Comparison of ENCODE assay signal across 1 cellular context in the genomic region with DNA sequence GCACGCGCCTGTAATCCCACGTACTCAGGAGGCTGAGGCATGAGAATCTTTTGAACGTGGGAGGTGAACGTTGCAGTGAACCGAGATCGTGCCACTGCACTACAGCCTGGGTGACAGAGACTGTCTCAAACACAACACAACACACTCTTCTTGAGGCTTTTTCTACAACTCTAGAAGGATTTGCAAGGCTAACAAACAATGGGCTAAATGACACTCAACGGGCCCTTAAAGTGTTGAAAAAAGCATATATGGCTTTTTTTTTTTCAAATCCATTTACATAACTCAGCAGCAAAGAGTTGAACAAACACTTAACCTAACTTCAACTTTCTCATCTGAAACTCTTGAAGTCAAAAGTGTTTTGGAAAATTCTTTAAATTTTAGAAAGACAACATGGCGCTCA.
TF ChIP-seq lines count a peak whose summit lies in the region.

No MANE protein-coding gene starts in this region.

TF ChIP-seq in IMR-90, 13 proteins besides CTCF, POLR2A, EP300 and RAD21:
- TF ChIP-seq CEBPB (IDR thresholded peaks at IDR 0.05; ENCODE audit: low read depth, low read length) (no peak), NFE2L2 (IDR thresholded peaks at IDR 0.05; ENCODE audit: low read depth, low read length) (no peak), MAFK (IDR thresholded peaks at IDR 0.05; ENCODE audit: low read depth, low read length) (no peak), BHLHE40 (IDR thresholded peaks at IDR 0.05; ENCODE audit: low read depth, low read length) (no peak), USF2 (IDR thresholded peaks at IDR 0.05; ENCODE audit: low read depth, low read length) (no peak), FOS (IDR thresholded peaks at IDR 0.05; ENCODE audit: low read depth, low read length) (no peak), MAZ (IDR thresholded peaks at IDR 0.05; ENCODE audit: borderline replicate concordance, low read depth, low read length) (no peak), MXI1 (IDR thresholded peaks at IDR 0.05; ENCODE audit: borderline replicate concordance, low read depth, low read length) (no peak), ELK1 (IDR thresholded peaks at IDR 0.05; ENCODE audit: borderline replicate concordance, low read depth, low read length) (no peak), CHD1 (IDR thresholded peaks at IDR 0.05; ENCODE audit: low read depth, low read length) (no peak), RCOR1 (IDR thresholded peaks at IDR 0.05; ENCODE audit: insufficient replicate concordance, low read length) (no peak), RFX5 (IDR thresholded peaks at IDR 0.05; ENCODE audit: low read depth, low read length) (no peak)
